12 cellular contexts compared by ENCODE assay signal in the genomic region with DNA sequence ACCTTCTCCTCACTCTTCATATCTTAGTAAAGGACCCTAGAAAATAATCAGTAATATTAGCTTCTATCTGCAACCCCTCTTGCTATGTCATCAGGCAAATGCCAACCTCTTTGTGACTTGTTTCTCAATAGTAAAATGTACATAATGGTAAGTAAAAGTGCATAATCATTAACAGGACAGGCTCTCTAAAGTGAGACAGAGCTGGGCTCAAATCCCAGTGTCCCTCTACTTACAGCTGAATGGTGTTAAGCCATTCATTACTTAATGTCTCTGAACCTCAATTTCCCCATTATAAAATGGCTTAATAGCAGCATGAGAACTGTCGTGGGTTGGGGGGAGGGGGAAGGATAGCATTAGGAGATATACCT.
DNase-seq lines count a peak whose midpoint lies in the region; ATAC-seq and TF ChIP-seq lines count a peak whose summit lies in the region.
"Had no signal": no experiment of that assay in that cellular context is flagged by ENCODE, and none has a peak within 500 bp of the region (broad histone marks: within the 10 kb centered on the region; RNA-seq: fewer than 3 reads in every experiment).

No MANE protein-coding gene starts in this region.

- DNase-seq in nephron progenitor cell = no peak
- no peak for DNase-seq in NK-92 treated with Interleukin-12 subunit alpha and Interleukin-12 subunit beta, amount 100 ng/mL, for 24 hours (lab: John Stamatoyannopoulos, UW)
- DNase-seq: activated CD4-positive, alpha-beta T cell treated with anti-CD3 and anti-CD28 coated beads for 1 hour; NCI-H1417; NCI-H82 had no signal

- H3K27ac Mint-ChIP-seq in nephron progenitor cell = peak overlapping the region; percentile 95
- H3K27ac Mint-ChIP-seq in activated T-helper 17 cell treated with anti-CD3 and anti-CD28 coated beads, Interleukin-2, amount 50 U/mL, for 72 hours = no peak overlapping the region

- H3K27me3 Mint-ChIP-seq in nephron progenitor cell (ENCODE audit: low read depth, poor library complexity) = peaks cover 3% of the 10 kb centered on the region
- peaks cover 18% of the 10 kb centered on the region for H3K27me3 Mint-ChIP-seq in activated T-helper 17 cell treated with anti-CD3 and anti-CD28 coated beads, Interleukin-2, amount 50 U/mL, for 72 hours

- H3K36me3 Mint-ChIP-seq in nephron progenitor cell (ENCODE audit: low read depth) = no peaks in the 10 kb centered on the region
- H3K36me3 Mint-ChIP-seq in activated T-helper 17 cell treated with anti-CD3 and anti-CD28 coated beads, Interleukin-2, amount 50 U/mL, for 72 hours (ENCODE audit: low read depth) = no peaks in the 10 kb centered on the region

- ATAC-seq in GM19351 (IDR thresholded peaks at IDR 0.05; ENCODE audit: unreplicated experiment) (peak; percentile 1), HG02588 (IDR thresholded peaks at IDR 0.05; ENCODE audit: unreplicated experiment) (peak; percentile 17), HG03571 (IDR thresholded peaks at IDR 0.05; ENCODE audit: unreplicated experiment) (peak; percentile 33), HG03039 (IDR thresholded peaks at IDR 0.05; ENCODE audit: unreplicated experiment) (no peak), HG03442 (IDR thresholded peaks at IDR 0.05; ENCODE audit: unreplicated experiment) (no peak)
- no peak for ATAC-seq in activated T-helper 17 cell treated with anti-CD3 and anti-CD28 coated beads, Interleukin-2, amount 50 U/mL, for 72 hours (replicated peaks)
- ATAC-seq: SK-N-SH treated with all-trans-retinoic acid at 6 μM for 48 hours had no signal

- no peak for TF ChIP-seq CTCF in nephron progenitor cell (IDR thresholded peaks at IDR 0.05)

- H3K4me3 Mint-ChIP-seq in nephron progenitor cell = no peak overlapping the region
- H3K4me3 Mint-ChIP-seq in activated T-helper 17 cell treated with anti-CD3 and anti-CD28 coated beads, Interleukin-2, amount 50 U/mL, for 72 hours = no peak overlapping the region

- peaks cover 66% of the 10 kb centered on the region for H3K4me1 Mint-ChIP-seq in nephron progenitor cell
- H3K4me1 Mint-ChIP-seq in activated T-helper 17 cell treated with anti-CD3 and anti-CD28 coated beads, Interleukin-2, amount 50 U/mL, for 72 hours = no peaks in the 10 kb centered on the region

- H3K9me3 Mint-ChIP-seq in nephron progenitor cell = peaks cover 12% of the 10 kb centered on the region
- H3K9me3 Mint-ChIP-seq in activated T-helper 17 cell treated with anti-CD3 and anti-CD28 coated beads, Interleukin-2, amount 50 U/mL, for 72 hours = no peaks in the 10 kb centered on the region

Comparison
In these comparisons a context has a peak if more than half of its experiments do, and no peak if none do; other contexts are left out.
1. ATAC-seq: peak in GM19351 (single experiment), HG02588 (single experiment) and HG03571 (single experiment); none in HG03039 (single experiment), activated T-helper 17 cell treated with anti-CD3 and anti-CD28 coated beads, Interleukin-2, amount 50 U/mL, for 72 hours (single experiment) and HG03442 (single experiment).